In genomic region chr19:45827459-45828093, GRCh38 we compare ENCODE assay signal across 17 cellular contexts. TPM values are rescaled to one million over a fixed set of nuclear protein-coding genes. Genes with fewer than 3 reads are reported as not detected.
DNase-seq lines count a peak whose midpoint lies in the region; ATAC-seq, FAIRE-seq and TF ChIP-seq lines count a peak whose summit lies in the region.
"Had no signal": no experiment of that assay in that cellular context is flagged by ENCODE, and none has a peak within 500 bp of the region (broad histone marks: within the 10 kb centered on the region; RNA-seq: fewer than 3 reads in every experiment).

No MANE protein-coding gene starts in this region.

- intact Hi-C loops in CD4-positive, alpha-beta T cell (cut with DNase I, micrococcal nuclease): no loop called here
- intact Hi-C loops in body of pancreas (cut with DNase I): no loop called here

- H3K27ac Mint-ChIP-seq in GM23338 (no peak overlapping the region), WTC11 (peak overlapping the region; percentile 58; the same call in 1 of the 2 replicates), nephron progenitor cell (peak overlapping the region; percentile 91)
- H3K27ac Mint-ChIP-seq in CD4-positive, alpha-beta T cell: no peak overlapping the region
- H3K27ac Mint-ChIP-seq: CD8-positive, alpha-beta memory T cell had no signal

- H2AFZ ChIP-seq in GM23338: no peak overlapping the region
- H2AFZ ChIP-seq: PC-9 had no signal

- no peaks in the 10 kb centered on the region; the same call in 1 of the 2 replicates for H4K20me1 ChIP-seq in GM23338 (replicated peaks; ENCODE audit: insufficient read depth)

- H3K4me1 ChIP-seq in A549 (no peaks in the 10 kb centered on the region), GM23338 (ENCODE audit: insufficient read depth) (no peaks in the 10 kb centered on the region), body of pancreas (no peaks in the 10 kb centered on the region)

- H3K4me3 Mint-ChIP-seq in GM23338: no peak overlapping the region
- no peak overlapping the region for H3K4me3 Mint-ChIP-seq in WTC11
- H3K4me3 Mint-ChIP-seq in nephron progenitor cell: no peak overlapping the region
- H3K4me3 Mint-ChIP-seq in CD4-positive, alpha-beta T cell: no peak overlapping the region
- H3K4me3 Mint-ChIP-seq: CD8-positive, alpha-beta memory T cell had no signal

- H3K9me2 ChIP-seq in GM23338 (ENCODE audit: insufficient read depth): no peaks in the 10 kb centered on the region

- H3F3A ChIP-seq in GM23338 (replicated peaks; ENCODE audit: low read depth): peaks cover 6% of the 10 kb centered on the region; the same call in 1 of the 2 replicates

- H3K79me2 ChIP-seq in GM23338 (replicated peaks; ENCODE audit: insufficient read depth): no peaks in the 10 kb centered on the region

- H3K27ac ChIP-seq in A549 (no peak overlapping the region), GM23338 (ENCODE audit: low read depth) (no peak overlapping the region), body of pancreas (no peak overlapping the region)
- no peak overlapping the region for H3K27ac ChIP-seq in CD4-positive, alpha-beta T cell (ENCODE audit: low read depth, low read length)
- H3K27ac ChIP-seq: BLaER1, PC-9 had no signal

- POLR2A ChIA-PET in A549 (lab: Yijun Ruan, JAX): interaction anchor here (1.2 to 1.5 kb wide), 2 partner anchors 10 to 35 kb away, joined by 3 to 5 read pairs; partner anchors contain the start of gene SYMPK
- POLR2A ChIA-PET in WTC11 (lab: Charles Lee): no interaction called here
- POLR2A ChIA-PET in CD4-positive, alpha-beta T cell (lab: Charles Lee): no interaction called here

- whole genome bisulfite sequencing in A549 (ENCODE audit: missing lambda C conversion rate): 91% methylated on average over 16 of the region's 16 CpGs
- WGBS in body of pancreas, 2 donors: 91 to 95% methylated on average over 7 to 15 of the region's 16 CpGs

- no peak overlapping the region for H3K4me3 ChIP-seq in A549
- H3K4me3 ChIP-seq in GM23338: no peak overlapping the region
- no peak overlapping the region for H3K4me3 ChIP-seq in body of pancreas
- H3K4me3 ChIP-seq: BLaER1, PC-9 had no signal

- FAIRE-seq in A549 (lab: Jason Lieb, UNC): no peak
- FAIRE-seq: D721Med, H54 had no signal

- ATAC-seq in A549 (peak; percentile 5 to 45; a peak in 3 of 6 replicates), GM23338 (peak; percentile 63), WTC11 (peak; percentile 52), body of pancreas (no peak), GM19467 (IDR thresholded peaks at IDR 0.05; ENCODE audit: unreplicated experiment) (no peak)
- ATAC-seq in CD4-positive, alpha-beta T cell (ENCODE audit: poor library complexity): no peak

- H3K4me1 Mint-ChIP-seq in GM23338: no peaks in the 10 kb centered on the region; the same call in 2 of the 3 replicates
- H3K4me1 Mint-ChIP-seq in WTC11: no peaks in the 10 kb centered on the region
- no peaks in the 10 kb centered on the region for H3K4me1 Mint-ChIP-seq in nephron progenitor cell
- H3K4me1 Mint-ChIP-seq in CD4-positive, alpha-beta T cell (ENCODE audit: low read depth): no peaks in the 10 kb centered on the region

- H3K36me3 Mint-ChIP-seq in GM23338 (ENCODE audit: low read depth) (peaks cover 93% of the 10 kb centered on the region), WTC11 (peaks cover 80% of the 10 kb centered on the region), nephron progenitor cell (ENCODE audit: low read depth) (peaks cover 58% of the 10 kb centered on the region)
- H3K36me3 Mint-ChIP-seq in CD4-positive, alpha-beta T cell (ENCODE audit: low read depth): peaks cover 77% of the 10 kb centered on the region

- H3K36me3 ChIP-seq in GM23338 (ENCODE audit: insufficient read depth): peaks cover 8% of the 10 kb centered on the region
- peaks cover 20 to 51% of the 10 kb centered on the region in 2 donors for H3K36me3 ChIP-seq in body of pancreas (replicated peaks in 1 of 2; ENCODE audit: insufficient read depth in 1 of 2, low read depth in 2 of 2)

- no peak for TF ChIP-seq RAD21 in A549 (conservative IDR thresholded peaks at IDR 0.05 in 1 of 2, IDR thresholded peaks at IDR 0.05 in 1 of 2)

- H3K9me3 ChIP-seq in A549 (no peaks in the 10 kb centered on the region), body of pancreas (no peaks in the 10 kb centered on the region)
- H3K9me3 ChIP-seq in CD4-positive, alpha-beta T cell (ENCODE audit: control insufficient read depth, low read length): no peaks in the 10 kb centered on the region
- H3K9me3 ChIP-seq: BLaER1 had no signal

- no peak for TF ChIP-seq CTCF in A549 (IDR thresholded peaks at IDR 0.05)
- TF ChIP-seq CTCF in GM23338 (conservative IDR thresholded peaks at IDR 0.05; ENCODE audit: low read depth in 2 of 2): peak in 1 of 2 experiments; percentile 6; a peak in 1 of 4 replicates
- TF ChIP-seq CTCF in WTC11 (IDR thresholded peaks at IDR 0.05): no peak
- no peak for TF ChIP-seq CTCF in nephron progenitor cell (IDR thresholded peaks at IDR 0.05)
- TF ChIP-seq CTCF in CD4-positive, alpha-beta T cell (IDR thresholded peaks at IDR 0.05): no peak
- TF ChIP-seq CTCF in body of pancreas (IDR thresholded peaks at IDR 0.05): no peak

- TF ChIP-seq POLR2A in A549 (IDR thresholded peaks at IDR 0.05; ENCODE audit: low read length): no peak
- TF ChIP-seq POLR2A in body of pancreas (IDR thresholded peaks at IDR 0.05): no peak

- no peaks in the 10 kb centered on the region for H3K9me3 Mint-ChIP-seq in GM23338
- H3K9me3 Mint-ChIP-seq in WTC11: no peaks in the 10 kb centered on the region
- no peaks in the 10 kb centered on the region for H3K9me3 Mint-ChIP-seq in nephron progenitor cell
- no peaks in the 10 kb centered on the region for H3K9me3 Mint-ChIP-seq in CD4-positive, alpha-beta T cell
- H3K9me3 Mint-ChIP-seq: CD8-positive, alpha-beta memory T cell had no signal

- no peak for TF ChIP-seq EP300 in A549 (IDR thresholded peaks at IDR 0.05)

- H3K27me3 Mint-ChIP-seq in GM23338 (ENCODE audit: insufficient read depth, low read depth, poor library complexity) (peaks cover 17% of the 10 kb centered on the region), WTC11 (ENCODE audit: low read depth) (no peaks in the 10 kb centered on the region), nephron progenitor cell (ENCODE audit: low read depth, poor library complexity) (no peaks in the 10 kb centered on the region)
- H3K27me3 Mint-ChIP-seq in CD4-positive, alpha-beta T cell: no peaks in the 10 kb centered on the region

- CTCF ChIA-PET in A549 (lab: Yijun Ruan, JAX): interaction anchor here (1.2 to 62.0 kb wide), 3 partner anchors 9 to 55 kb away, joined by 4 to 2204 read pairs (median 38); partner anchors contain the start of genes DMPK, DMWD, RSPH6A and SIX5
- CTCF ChIA-PET in WTC11 (lab: Charles Lee): interaction anchor here (0.6 to 5.2 kb wide), 2 partner anchors 11 to 65 kb away, joined by 3 to 45 read pairs; partner anchors contain the start of gene RSPH6A
- CTCF ChIA-PET in CD4-positive, alpha-beta T cell (lab: Charles Lee): interaction anchor here (1.3 kb wide), 1 partner anchor 10 kb away, joined by 3 read pairs; no protein-coding TSS in a partner anchor

- no peak overlapping the region for H3K4me2 ChIP-seq in A549
- no peak overlapping the region for H3K4me2 ChIP-seq in GM23338
- H3K4me2 ChIP-seq: BLaER1, PC-9 had no signal

- H3K27me3 ChIP-seq in GM23338 (ENCODE audit: insufficient read depth) (no peaks in the 10 kb centered on the region), body of pancreas (no peaks in the 10 kb centered on the region)
- H3K27me3 ChIP-seq in CD4-positive, alpha-beta T cell (ENCODE audit: control insufficient read depth, insufficient read depth, low read length): no peaks in the 10 kb centered on the region
- H3K27me3 ChIP-seq: BLaER1 had no signal

- no peak for DNase-seq in A549 (ENCODE audit: low read depth in 1 of 2, low spot score in 1 of 2)
- DNase-seq in GM23338 (ENCODE audit: low spot score): peak; percentile 36
- DNase-seq in WTC11 (ENCODE audit: low spot score): no peak
- no peak for DNase-seq in nephron progenitor cell
- no peak for DNase-seq in CD4-positive, alpha-beta T cell
- no peak for DNase-seq in stimulated activated CD4-positive, alpha-beta T cell treated with anti-CD3 and anti-CD28 coated beads, Interleukin-4, amount 100 ng/mL, for 4 hours
- no peak for DNase-seq in body of pancreas
- DNase-seq: CD8-positive, alpha-beta memory T cell; NCI-H1105; NCI-H1694 treated with DMSO at 0.1 percent for 48 hours; NCI-H226 had no signal

RNA-seq across cellular contexts. Expression of gene RSPH6A, which starts 12.5 kb away (rescaled TPM):
- polyA plus RNA-seq in A549 (2011; rRNA removed) (0.04 TPM in 1 of 2 replicates, not detected in the other), A549 (2017; fragmentation: RNase III; extraction: RNeasy Plus Mini Kit Qiagen cat#74134 plus additional on column Dnase treatment) (0.04 TPM in 1 of 3 replicates, not detected in the others), GM23338 (2016; fragmentation: Nextera tagmentation; extraction: Ambion mirVana) (0.11 TPM in 1 of 2 replicates, not detected in the other)
- 0.03 TPM in 1 of 2 replicates, not detected in the other for polyA plus RNA-seq in A549 (2012; cell fraction: cytosol; rRNA removed)
- 0.09 and 0.13 TPM in 2 replicates for polyA plus RNA-seq in A549 (2012; cell fraction: nucleus; rRNA removed)
- polyA minus RNA-seq in A549 (2011; rRNA and poly(A)+ RNA removed): 0.24 TPM in 1 of 2 replicates, not detected in the other
- 0.21 and 0.23 TPM in 2 replicates for total RNA-seq in GM23338 (2014; rRNA removed; shearing (Covaris generic))
- total RNA-seq in WTC11 (2021) (0.16 to 0.39 TPM (median 0.25 TPM) in 3 replicates), body of pancreas (under 1 TPM in 1 of 2 donors, not detected in 1; 0.33 TPM)
- total RNA-seq in CD4-positive, alpha-beta T cell: under 1 TPM; 0.17 to 0.25 TPM
- polyA plus RNA-seq: CD8-positive, alpha-beta memory T cell had no signal

RNA-seq across cellular contexts. Expression of gene DMWD, which starts 34.9 kb away (rescaled TPM):
- polyA plus RNA-seq in A549 (2011; rRNA removed) (17.1 and 17.5 TPM in 2 replicates), A549 (2017; fragmentation: RNase III; extraction: RNeasy Plus Mini Kit Qiagen cat#74134 plus additional on column Dnase treatment) (29.9 to 31.3 TPM (median 29.9 TPM) in 3 replicates), GM23338 (2016; fragmentation: Nextera tagmentation; extraction: Ambion mirVana) (11.8 and 12.1 TPM in 2 replicates)
- polyA plus RNA-seq in A549 (2012; cell fraction: cytosol; rRNA removed): 28.8 and 39.5 TPM in 2 replicates
- polyA plus RNA-seq in A549 (2012; cell fraction: nucleus; rRNA removed): 74.3 and 105 TPM in 2 replicates
- 34.6 and 43.7 TPM in 2 replicates for polyA minus RNA-seq in A549 (2011; rRNA and poly(A)+ RNA removed)
- 33.1 and 45.6 TPM in 2 replicates for total RNA-seq in GM23338 (2014; rRNA removed; shearing (Covaris generic))
- total RNA-seq in WTC11 (2021) (50.2 to 60.7 TPM (median 56.6 TPM) in 3 replicates), body of pancreas (10 to 100 TPM; 19.7 to 20.4 TPM)
- 10 to 100 TPM; 28.6 to 31.5 TPM for total RNA-seq in CD4-positive, alpha-beta T cell

RNA-seq across cellular contexts. Expression of gene SYMPK, which starts 35.4 kb away (rescaled TPM):
- polyA plus RNA-seq in A549 (2011; rRNA removed) (92.6 and 105 TPM in 2 replicates), A549 (2017; fragmentation: RNase III; extraction: RNeasy Plus Mini Kit Qiagen cat#74134 plus additional on column Dnase treatment) (57.8 to 61.9 TPM (median 58.1 TPM) in 3 replicates), GM23338 (2016; fragmentation: Nextera tagmentation; extraction: Ambion mirVana) (33.9 and 36.8 TPM in 2 replicates)
- 102 and 122 TPM in 2 replicates for polyA plus RNA-seq in A549 (2012; cell fraction: cytosol; rRNA removed)
- 262 and 328 TPM in 2 replicates for polyA plus RNA-seq in A549 (2012; cell fraction: nucleus; rRNA removed)
- polyA minus RNA-seq in A549 (2011; rRNA and poly(A)+ RNA removed): 125 and 128 TPM in 2 replicates
- 64.0 and 82.1 TPM in 2 replicates for total RNA-seq in GM23338 (2014; rRNA removed; shearing (Covaris generic))
- total RNA-seq in WTC11 (2021) (105 to 111 TPM (median 106 TPM) in 3 replicates), body of pancreas (10 to 100 TPM; 23.3 to 32.3 TPM)
- total RNA-seq in CD4-positive, alpha-beta T cell: 10 to 100 TPM; 63.3 to 65.0 TPM

RNA-seq across cellular contexts. Expression of gene FOXA3, which starts 36.5 kb away (rescaled TPM):
- polyA plus RNA-seq in A549 (2011; rRNA removed) (5.3 and 6.5 TPM in 2 replicates), A549 (2017; fragmentation: RNase III; extraction: RNeasy Plus Mini Kit Qiagen cat#74134 plus additional on column Dnase treatment) (1.2 to 1.6 TPM (median 1.3 TPM) in 3 replicates), GM23338 (2016; fragmentation: Nextera tagmentation; extraction: Ambion mirVana) (11.1 and 11.7 TPM in 2 replicates)
- polyA plus RNA-seq in A549 (2012; cell fraction: cytosol; rRNA removed): 0.90 and 0.98 TPM in 2 replicates
- 0.74 and 0.77 TPM in 2 replicates for polyA plus RNA-seq in A549 (2012; cell fraction: nucleus; rRNA removed)
- 6.0 and 6.6 TPM in 2 replicates for polyA minus RNA-seq in A549 (2011; rRNA and poly(A)+ RNA removed)
- total RNA-seq in GM23338 (2014; rRNA removed; shearing (Covaris generic)): 15.1 and 17.5 TPM in 2 replicates
- total RNA-seq in WTC11 (2021) (20.7 to 24.6 TPM (median 24.2 TPM) in 3 replicates), body of pancreas (10 to 100 TPM in 1 of 2 donors, 1 to 10 TPM in 1; 3.0 to 16.3 TPM)
- not detected for total RNA-seq in CD4-positive, alpha-beta T cell
- total RNA-seq: A673, PC-9 had no signal
- polyA plus RNA-seq: CD8-positive, alpha-beta memory T cell had no signal

RNA-seq across cellular contexts. Expression of gene DMPK, which starts 45.3 kb away (rescaled TPM):
- polyA plus RNA-seq in A549 (2011; rRNA removed): 12.5 and 21.6 TPM in 2 replicates
- polyA plus RNA-seq in A549 (2012; cell fraction: cytosol; rRNA removed): 43.1 and 57.9 TPM in 2 replicates
- polyA plus RNA-seq in A549 (2012; cell fraction: nucleus; rRNA removed): 286 and 295 TPM in 2 replicates
- 46.3 to 57.5 TPM (median 56.6 TPM) in 3 replicates for polyA plus RNA-seq in A549 (2017; fragmentation: RNase III; extraction: RNeasy Plus Mini Kit Qiagen cat#74134 plus additional on column Dnase treatment)
- 8.8 and 9.1 TPM in 2 replicates for polyA minus RNA-seq in A549 (2011; rRNA and poly(A)+ RNA removed)
- 18.9 and 24.0 TPM in 2 replicates for total RNA-seq in GM23338 (2014; rRNA removed; shearing (Covaris generic))
- 9.2 and 9.8 TPM in 2 replicates for polyA plus RNA-seq in GM23338 (2016; fragmentation: Nextera tagmentation; extraction: Ambion mirVana)
- 34.4 to 42.7 TPM (median 38.8 TPM) in 3 replicates for total RNA-seq in WTC11 (2021)
- 10 to 100 TPM; 24.0 to 24.9 TPM for total RNA-seq in CD4-positive, alpha-beta T cell
- 10 to 100 TPM; 57.9 to 81.4 TPM for total RNA-seq in body of pancreas

Comparison
In these comparisons a context has a peak if more than half of its experiments do, and no peak if none do; other contexts are left out.
1. ATAC-seq: peak in A549 (2 of 2), GM23338 (single experiment) and WTC11 (single experiment); none in CD4-positive, alpha-beta T cell (single experiment), body of pancreas (single experiment) and GM19467 (single experiment).
2. H3K27ac Mint-ChIP-seq: peak in WTC11 (single experiment) and nephron progenitor cell (single experiment); none in GM23338 (single experiment) and CD4-positive, alpha-beta T cell (single experiment).